Comparison of ENCODE assay signal across 12 cellular contexts in the genomic region with DNA sequence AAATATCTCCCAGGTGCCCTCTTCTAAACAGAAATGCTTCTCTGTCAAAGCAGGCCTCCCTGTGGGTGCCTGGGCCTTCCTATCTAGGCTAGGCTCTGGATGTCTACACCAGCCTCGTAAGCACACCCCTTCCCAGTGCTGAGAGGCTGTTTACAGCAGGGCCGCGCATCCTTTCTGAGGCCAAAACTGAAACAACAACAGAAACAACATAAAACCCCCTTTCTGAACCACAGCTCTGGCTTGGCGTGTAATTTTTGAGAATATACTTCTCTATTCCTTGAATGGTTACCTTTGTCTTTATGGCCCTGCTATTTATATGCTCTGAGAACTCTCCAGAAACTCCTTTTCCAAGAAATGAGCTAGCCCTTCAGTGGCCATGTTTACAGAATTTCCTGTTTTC.
DNase-seq lines count a peak whose midpoint lies in the region; ATAC-seq and TF ChIP-seq lines count a peak whose summit lies in the region.
"Had no signal": no experiment of that assay in that cellular context is flagged by ENCODE, and none has a peak within 500 bp of the region (broad histone marks: within the 10 kb centered on the region; RNA-seq: fewer than 3 reads in every experiment).

No MANE protein-coding gene starts in this region.

- ATAC-seq in GM19035 (IDR thresholded peaks at IDR 0.05; ENCODE audit: unreplicated experiment) (peak; percentile 90), HG02610 (IDR thresholded peaks at IDR 0.05; ENCODE audit: unreplicated experiment) (peak; percentile 94), HG03457 (IDR thresholded peaks at IDR 0.05; ENCODE audit: unreplicated experiment) (peak; percentile 74)
- ATAC-seq: heart right ventricle had no signal

- no peaks in the 10 kb centered on the region for H3K36me3 ChIP-seq in sigmoid colon
- H3K36me3 ChIP-seq: heart right ventricle had no signal

- H3K9me3 ChIP-seq in sigmoid colon = no peaks in the 10 kb centered on the region
- H3K9me3 ChIP-seq: heart right ventricle had no signal

- no peaks in the 10 kb centered on the region for H3K27me3 Mint-ChIP-seq in chondrocyte (ENCODE audit: low read depth)

- POLR2A ChIA-PET in GM10248 (lab: Yijun Ruan, JAX) = no interaction called here

- CTCF ChIA-PET in GM10248 (lab: Yijun Ruan, JAX) = interaction anchor here (0.7 to 1.1 kb wide), 4 partner anchors 10 to 71 kb away, joined by 3 read pairs; no protein-coding TSS in a partner anchor

- no peak overlapping the region for H3K4me3 Mint-ChIP-seq in chondrocyte (ENCODE audit: unreplicated experiment)

- H3K27me3 ChIP-seq in sigmoid colon = no peaks in the 10 kb centered on the region
- H3K27me3 ChIP-seq: heart right ventricle had no signal

- H3K27ac Mint-ChIP-seq in chondrocyte (ENCODE audit: unreplicated experiment) = no peak overlapping the region

- no peak for TF ChIP-seq POLR2A in sigmoid colon (IDR thresholded peaks at IDR 0.05)

- DNase-seq in GM10248 (ENCODE audit: extremely low spot score) (peak; percentile 55), iPS-NIHi7 (ENCODE audit: extremely low spot score) (no peak), amniotic stem cell (lab: John Stamatoyannopoulos, UW) (no peak), sigmoid colon (no peak), chondrocyte (ENCODE audit: low spot score) (no peak)
- DNase-seq: activated naive CD4-positive, alpha-beta T cell; heart right ventricle; posterior cingulate gyrus had no signal

- 85 to 92% methylated on average over 4 of the region's 4 CpGs for WGBS in sigmoid colon, 2 donors

- H3K27ac ChIP-seq in sigmoid colon = no peak overlapping the region
- H3K27ac ChIP-seq: heart right ventricle, VCaP had no signal

- intact Hi-C loops in sigmoid colon (cut with DNase I) = no loop called here

- TF ChIP-seq EP300 in sigmoid colon (IDR thresholded peaks at IDR 0.05) = no peak

- no peaks in the 10 kb centered on the region for H3K4me1 ChIP-seq in sigmoid colon

- H3K4me3 ChIP-seq in sigmoid colon = no peak overlapping the region
- H3K4me3 ChIP-seq: heart right ventricle had no signal

- no peak for TF ChIP-seq CTCF in GM10248 (IDR thresholded peaks at IDR 0.05; ENCODE audit: control extremely low read depth, extremely low read depth, low read depth, missing control alignments)
- TF ChIP-seq CTCF in sigmoid colon (IDR thresholded peaks at IDR 0.05) = no peak
- no peak for TF ChIP-seq CTCF in chondrocyte (IDR thresholded peaks at IDR 0.05)

- peaks cover 11% of the 10 kb centered on the region for H3K4me1 Mint-ChIP-seq in chondrocyte (ENCODE audit: low read depth)

- no peaks in the 10 kb centered on the region for H3K9me3 Mint-ChIP-seq in chondrocyte (ENCODE audit: low read depth)

- H3K36me3 Mint-ChIP-seq in chondrocyte (ENCODE audit: low read depth) = peaks cover 12% of the 10 kb centered on the region
